16 cellular contexts compared by ENCODE assay signal in genomic region chr18:79518028-79518682, GRCh38.
A peak's percentile ranks its signal among the peaks of the same experiment; 100 is the strongest.
DNase-seq lines count a peak whose midpoint lies in the region; ATAC-seq and TF ChIP-seq lines count a peak whose summit lies in the region.
"Had no signal": no experiment of that assay in that cellular context is flagged by ENCODE, and none has a peak within 500 bp of the region (broad histone marks: within the 10 kb centered on the region; RNA-seq: fewer than 3 reads in every experiment).

No MANE protein-coding gene starts in this region.

- in situ Hi-C loops in G401 (cut with HindIII; ENCODE audit: low sequenced_read_pairs): no loop called here

- H3K4me3 Mint-ChIP-seq in CD4-positive, alpha-beta T cell: peak overlapping the region; percentile 79
- peak overlapping the region; percentile 68 for H3K4me3 Mint-ChIP-seq in activated naive CD8-positive, alpha-beta T cell treated with anti-CD3 and anti-CD28 coated beads, Interleukin-2, amount 50 U/mL, for 24 hours

- H3K9me2 ChIP-seq in OCI-LY1 (ENCODE audit: low read depth, low read length): no peaks in the 10 kb centered on the region
- H3K9me2 ChIP-seq: SK-N-SH had no signal

- peak overlapping the region; percentile 96 for H3K27ac Mint-ChIP-seq in CD4-positive, alpha-beta T cell
- peak overlapping the region; percentile 94 for H3K27ac Mint-ChIP-seq in activated naive CD8-positive, alpha-beta T cell treated with anti-CD3 and anti-CD28 coated beads, Interleukin-2, amount 50 U/mL, for 24 hours

- H3K9ac ChIP-seq in OCI-LY1 (ENCODE audit: low read length): peak overlapping the region; percentile 75
- H3K9ac ChIP-seq: SK-N-SH had no signal

- no peak overlapping the region for H3K4me2 ChIP-seq in OCI-LY1 (ENCODE audit: low read length)
- H3K4me2 ChIP-seq: SK-N-SH had no signal

- H3K27me3 Mint-ChIP-seq in CD4-positive, alpha-beta T cell: no peaks in the 10 kb centered on the region
- H3K27me3 Mint-ChIP-seq in activated naive CD8-positive, alpha-beta T cell treated with anti-CD3 and anti-CD28 coated beads, Interleukin-2, amount 50 U/mL, for 24 hours: no peaks in the 10 kb centered on the region

- CTCF ChIA-PET in CD4-positive, alpha-beta T cell (lab: Charles Lee): interaction anchor here (1.0 kb wide), 1 partner anchor 113 kb away, joined by 3 read pairs; no protein-coding TSS in a partner anchor

- no peaks in the 10 kb centered on the region for H3K79me2 ChIP-seq in OCI-LY1 (ENCODE audit: insufficient read depth, low read length)

- ATAC-seq in CD4-positive, alpha-beta T cell (ENCODE audit: poor library complexity): no peak
- no peak for ATAC-seq in activated naive CD8-positive, alpha-beta T cell treated with anti-CD3 and anti-CD28 coated beads, Interleukin-2, amount 50 U/mL, for 24 hours
- ATAC-seq in GM21576 (IDR thresholded peaks at IDR 0.05; ENCODE audit: unreplicated experiment): no peak
- ATAC-seq: heart right ventricle, left cardiac atrium had no signal

- TF ChIP-seq CTCF in CD4-positive, alpha-beta T cell (IDR thresholded peaks at IDR 0.05): no peak
- no peak for TF ChIP-seq CTCF in OCI-LY1 (IDR thresholded peaks at IDR 0.05; ENCODE audit: low read length)

- POLR2A ChIA-PET in CD4-positive, alpha-beta T cell (lab: Charles Lee): no interaction called here

- peaks cover 89% of the 10 kb centered on the region for H3K4me1 ChIP-seq in OCI-LY1 (ENCODE audit: insufficient read depth, low read length, severe bottlenecking)
- H3K4me1 ChIP-seq: esophagus squamous epithelium had no signal

- peaks cover 78% of the 10 kb centered on the region for H3K4me1 Mint-ChIP-seq in CD4-positive, alpha-beta T cell (ENCODE audit: low read depth)
- H3K4me1 Mint-ChIP-seq in activated naive CD8-positive, alpha-beta T cell treated with anti-CD3 and anti-CD28 coated beads, Interleukin-2, amount 50 U/mL, for 24 hours: peaks cover 79% of the 10 kb centered on the region

- no peaks in the 10 kb centered on the region for H3K9me3 Mint-ChIP-seq in CD4-positive, alpha-beta T cell
- H3K9me3 Mint-ChIP-seq in activated naive CD8-positive, alpha-beta T cell treated with anti-CD3 and anti-CD28 coated beads, Interleukin-2, amount 50 U/mL, for 24 hours: no peaks in the 10 kb centered on the region

- peaks cover 17% of the 10 kb centered on the region for H3K36me3 Mint-ChIP-seq in CD4-positive, alpha-beta T cell (ENCODE audit: low read depth)
- peaks cover 25% of the 10 kb centered on the region for H3K36me3 Mint-ChIP-seq in activated naive CD8-positive, alpha-beta T cell treated with anti-CD3 and anti-CD28 coated beads, Interleukin-2, amount 50 U/mL, for 24 hours (ENCODE audit: low read depth)

- H2AFZ ChIP-seq in OCI-LY1 (ENCODE audit: low read length): no peak overlapping the region

- no peak overlapping the region for H3K4me3 ChIP-seq in OCI-LY1 (ENCODE audit: low read depth, low read length, poor library complexity, severe bottlenecking)
- H3K4me3 ChIP-seq: esophagus squamous epithelium, heart right ventricle had no signal

- peaks cover 18% of the 10 kb centered on the region for H3F3A ChIP-seq in OCI-LY1 (ENCODE audit: insufficient read depth, low read length)

- peak overlapping the region; percentile 8 for H3K27ac ChIP-seq in CD4-positive, alpha-beta T cell (ENCODE audit: low read depth, low read length)
- H3K27ac ChIP-seq in OCI-LY1 (ENCODE audit: low read depth, low read length, poor library complexity, severe bottlenecking): peak overlapping the region; percentile 100
- H3K27ac ChIP-seq: esophagus squamous epithelium had no signal

- intact Hi-C loops in CD4-positive, alpha-beta T cell (cut with DNase I, micrococcal nuclease): loop anchor here in 1 of 2 experiments (5.0 kb wide), 1 partner anchor 51 kb away; no protein-coding TSS in a partner anchor
- intact Hi-C loops in posterior vena cava (cut with DNase I): no loop called here

- H3K36me3 ChIP-seq in OCI-LY1 (ENCODE audit: insufficient read depth, low read length): peaks cover 26% of the 10 kb centered on the region

- H3K9me3 ChIP-seq in CD4-positive, alpha-beta T cell (ENCODE audit: control insufficient read depth, low read length): no peaks in the 10 kb centered on the region
- H3K9me3 ChIP-seq in OCI-LY1 (ENCODE audit: low read length): no peaks in the 10 kb centered on the region
- H3K9me3 ChIP-seq: esophagus squamous epithelium, heart right ventricle, SK-N-SH had no signal

- H3K27me3 ChIP-seq in CD4-positive, alpha-beta T cell (ENCODE audit: control insufficient read depth, insufficient read depth, low read length): no peaks in the 10 kb centered on the region
- H3K27me3 ChIP-seq in OCI-LY1 (ENCODE audit: insufficient read depth, low read length): no peaks in the 10 kb centered on the region
- H3K27me3 ChIP-seq: esophagus squamous epithelium, heart right ventricle had no signal

- no peak for DNase-seq in CD4-positive, alpha-beta T cell
- no peak for DNase-seq in activated naive CD8-positive, alpha-beta T cell treated with anti-CD3 and anti-CD28 coated beads, Interleukin-2, amount 50 U/mL, for 24 hours
- DNase-seq in posterior vena cava (ENCODE audit: low spot score) (peak; percentile 52), G401 (ENCODE audit: low spot score) (no peak), amygdala (lab: John Stamatoyannopoulos, UW) (no peak)
- DNase-seq: activated CD4-positive, CD25-positive, alpha-beta regulatory T cell; C1 segment of cervical spinal cord; cortex of kidney; EL; esophagus squamous epithelium; left cardiac atrium; retina; SK-N-SH had no signal

- H4K20me1 ChIP-seq in OCI-LY1 (ENCODE audit: insufficient read depth, low read length): no peaks in the 10 kb centered on the region
